ENCODE assay signal across 1 cellular context in the genomic region with DNA sequence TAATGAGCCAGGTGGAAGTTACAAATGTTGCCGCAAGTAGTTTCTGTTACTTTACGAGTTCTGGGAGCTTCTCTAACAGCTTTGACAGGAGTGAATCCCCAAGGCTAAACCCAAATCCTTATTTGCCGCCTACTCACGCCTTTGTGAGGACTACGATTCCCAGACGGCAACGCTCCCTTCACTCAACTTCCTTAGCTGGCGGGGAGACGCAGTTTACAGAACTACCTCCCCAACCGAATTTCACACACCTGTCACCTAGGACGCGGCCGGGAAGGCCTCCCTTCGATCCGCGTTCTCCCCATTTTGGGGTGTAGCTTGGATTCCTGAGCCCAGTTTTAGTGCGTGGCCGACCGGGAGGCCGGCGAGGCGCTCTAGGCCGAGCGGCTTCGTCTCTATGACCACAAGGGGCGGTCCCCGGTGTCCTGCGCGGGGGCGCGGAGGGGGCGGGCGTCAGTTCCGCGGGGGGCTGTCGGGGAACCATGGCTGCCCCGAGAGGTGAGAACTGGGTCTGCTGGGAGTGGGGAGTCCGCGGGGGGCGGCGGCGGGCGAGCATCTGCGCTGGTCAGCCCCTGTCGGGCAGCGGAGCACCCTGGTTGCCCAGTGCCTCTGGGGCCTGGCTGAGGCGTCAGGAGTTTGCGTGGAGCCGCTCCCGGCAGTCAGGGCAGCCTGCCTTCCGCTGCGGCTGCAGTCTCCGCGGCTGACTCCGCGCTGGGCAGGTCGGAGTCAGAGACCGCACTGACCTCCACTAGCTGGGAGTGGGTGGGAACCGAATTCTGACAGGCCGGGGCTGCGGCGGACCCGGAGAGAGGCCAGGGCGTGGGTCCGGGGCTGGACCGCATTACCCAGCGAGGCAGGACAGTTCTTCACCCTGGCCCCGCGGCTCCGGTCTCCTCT.
TF ChIP-seq lines count a peak whose summit lies in the region.

A gene with protein sequence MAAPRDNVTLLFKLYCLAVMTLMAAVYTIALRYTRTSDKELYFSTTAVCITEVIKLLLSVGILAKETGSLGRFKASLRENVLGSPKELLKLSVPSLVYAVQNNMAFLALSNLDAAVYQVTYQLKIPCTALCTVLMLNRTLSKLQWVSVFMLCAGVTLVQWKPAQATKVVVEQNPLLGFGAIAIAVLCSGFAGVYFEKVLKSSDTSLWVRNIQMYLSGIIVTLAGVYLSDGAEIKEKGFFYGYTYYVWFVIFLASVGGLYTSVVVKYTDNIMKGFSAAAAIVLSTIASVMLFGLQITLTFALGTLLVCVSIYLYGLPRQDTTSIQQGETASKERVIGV (plus strand): TSS at position 450 of the 894 bp plus-strand sequence. CDS start 30 bp downstream, at position 480.

TF ChIP-seq in HEK293, 187 proteins besides CTCF, POLR2A, EP300 and RAD21 (continued from another document and continues in another):
- TF ChIP-seq, protein P1, sequence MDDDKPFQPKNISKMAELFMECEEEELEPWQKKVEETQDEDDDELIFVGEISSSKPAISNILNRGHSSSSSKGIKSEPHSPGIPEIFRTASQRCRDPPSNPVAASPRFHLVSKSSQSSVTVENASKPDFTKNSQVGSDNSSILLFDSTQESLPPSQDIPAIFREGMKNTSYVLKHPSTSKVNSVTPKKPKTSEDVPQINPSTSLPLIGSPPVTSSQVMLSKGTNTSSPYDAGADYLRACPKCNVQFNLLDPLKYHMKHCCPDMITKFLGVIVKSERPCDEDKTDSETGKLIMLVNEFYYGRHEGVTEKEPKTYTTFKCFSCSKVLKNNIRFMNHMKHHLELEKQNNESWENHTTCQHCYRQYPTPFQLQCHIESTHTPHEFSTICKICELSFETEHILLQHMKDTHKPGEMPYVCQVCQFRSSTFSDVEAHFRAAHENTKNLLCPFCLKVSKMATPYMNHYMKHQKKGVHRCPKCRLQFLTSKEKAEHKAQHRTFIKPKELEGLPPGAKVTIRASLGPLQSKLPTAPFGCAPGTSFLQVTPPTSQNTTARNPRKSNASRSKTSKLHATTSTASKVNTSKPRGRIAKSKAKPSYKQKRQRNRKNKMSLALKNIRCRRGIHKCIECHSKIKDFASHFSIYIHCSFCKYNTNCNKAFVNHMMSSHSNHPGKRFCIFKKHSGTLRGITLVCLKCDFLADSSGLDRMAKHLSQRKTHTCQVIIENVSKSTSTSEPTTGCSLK (tag by site-specific recombination; IDR thresholded peaks at IDR 0.05), result no peak
- TF ChIP-seq, protein P2, sequence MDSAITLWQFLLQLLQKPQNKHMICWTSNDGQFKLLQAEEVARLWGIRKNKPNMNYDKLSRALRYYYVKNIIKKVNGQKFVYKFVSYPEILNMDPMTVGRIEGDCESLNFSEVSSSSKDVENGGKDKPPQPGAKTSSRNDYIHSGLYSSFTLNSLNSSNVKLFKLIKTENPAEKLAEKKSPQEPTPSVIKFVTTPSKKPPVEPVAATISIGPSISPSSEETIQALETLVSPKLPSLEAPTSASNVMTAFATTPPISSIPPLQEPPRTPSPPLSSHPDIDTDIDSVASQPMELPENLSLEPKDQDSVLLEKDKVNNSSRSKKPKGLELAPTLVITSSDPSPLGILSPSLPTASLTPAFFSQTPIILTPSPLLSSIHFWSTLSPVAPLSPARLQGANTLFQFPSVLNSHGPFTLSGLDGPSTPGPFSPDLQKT (IDR thresholded peaks at IDR 0.05; ENCODE audit: borderline replicate concordance, low read depth, low read length), result no peak
- no peak for TF ChIP-seq ZNF837 (tag by site-specific recombination; IDR thresholded peaks at IDR 0.05)
- TF ChIP-seq, protein P3, sequence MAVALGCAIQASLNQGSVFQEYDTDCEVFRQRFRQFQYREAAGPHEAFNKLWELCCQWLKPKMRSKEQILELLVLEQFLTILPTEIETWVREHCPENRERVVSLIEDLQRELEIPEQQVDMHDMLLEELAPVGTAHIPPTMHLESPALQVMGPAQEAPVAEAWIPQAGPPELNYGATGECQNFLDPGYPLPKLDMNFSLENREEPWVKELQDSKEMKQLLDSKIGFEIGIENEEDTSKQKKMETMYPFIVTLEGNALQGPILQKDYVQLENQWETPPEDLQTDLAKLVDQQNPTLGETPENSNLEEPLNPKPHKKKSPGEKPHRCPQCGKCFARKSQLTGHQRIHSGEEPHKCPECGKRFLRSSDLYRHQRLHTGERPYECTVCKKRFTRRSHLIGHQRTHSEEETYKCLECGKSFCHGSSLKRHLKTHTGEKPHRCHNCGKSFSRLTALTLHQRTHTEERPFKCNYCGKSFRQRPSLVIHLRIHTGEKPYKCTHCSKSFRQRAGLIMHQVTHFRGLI (tag by site-specific recombination; IDR thresholded peaks at IDR 0.05), result peak; percentile 51; the same call in 1 of the 2 replicates
- TF ChIP-seq, protein P4, sequence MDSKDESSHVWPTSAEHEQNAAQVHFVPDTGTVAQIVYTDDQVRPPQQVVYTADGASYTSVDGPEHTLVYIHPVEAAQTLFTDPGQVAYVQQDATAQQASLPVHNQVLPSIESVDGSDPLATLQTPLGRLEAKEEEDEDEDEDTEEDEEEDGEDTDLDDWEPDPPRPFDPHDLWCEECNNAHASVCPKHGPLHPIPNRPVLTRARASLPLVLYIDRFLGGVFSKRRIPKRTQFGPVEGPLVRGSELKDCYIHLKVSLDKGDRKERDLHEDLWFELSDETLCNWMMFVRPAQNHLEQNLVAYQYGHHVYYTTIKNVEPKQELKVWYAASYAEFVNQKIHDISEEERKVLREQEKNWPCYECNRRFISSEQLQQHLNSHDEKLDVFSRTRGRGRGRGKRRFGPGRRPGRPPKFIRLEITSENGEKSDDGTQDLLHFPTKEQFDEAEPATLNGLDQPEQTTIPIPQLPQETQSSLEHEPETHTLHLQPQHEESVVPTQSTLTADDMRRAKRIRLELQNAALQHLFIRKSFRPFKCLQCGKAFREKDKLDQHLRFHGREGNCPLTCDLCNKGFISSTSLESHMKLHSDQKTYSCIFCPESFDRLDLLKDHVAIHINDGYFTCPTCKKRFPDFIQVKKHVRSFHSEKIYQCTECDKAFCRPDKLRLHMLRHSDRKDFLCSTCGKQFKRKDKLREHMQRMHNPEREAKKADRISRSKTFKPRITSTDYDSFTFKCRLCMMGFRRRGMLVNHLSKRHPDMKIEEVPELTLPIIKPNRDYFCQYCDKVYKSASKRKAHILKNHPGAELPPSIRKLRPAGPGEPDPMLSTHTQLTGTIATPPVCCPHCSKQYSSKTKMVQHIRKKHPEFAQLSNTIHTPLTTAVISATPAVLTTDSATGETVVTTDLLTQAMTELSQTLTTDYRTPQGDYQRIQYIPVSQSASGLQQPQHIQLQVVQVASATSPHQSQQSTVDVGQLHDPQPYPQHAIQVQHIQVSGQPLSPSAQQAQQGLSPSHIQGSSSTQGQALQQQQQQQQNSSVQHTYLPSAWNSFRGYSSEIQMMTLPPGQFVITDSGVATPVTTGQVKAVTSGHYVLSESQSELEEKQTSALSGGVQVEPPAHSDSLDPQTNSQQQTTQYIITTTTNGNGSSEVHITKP (tag by site-specific recombination; IDR thresholded peaks at IDR 0.05), result peak; percentile 90
- TF ChIP-seq ZNF610 (tag by site-specific recombination; IDR thresholded peaks at IDR 0.05; ENCODE audit: borderline replicate concordance), result peak; percentile 74; the same call in 1 of the 2 replicates
- TF ChIP-seq MZF1 (tag by site-specific recombination; IDR thresholded peaks at IDR 0.05; ENCODE audit: borderline replicate concordance), result peak; percentile 78; the same call in 1 of the 2 replicates
- TF ChIP-seq ZNF777 (tag by site-specific recombination; IDR thresholded peaks at IDR 0.05; ENCODE audit: borderline replicate concordance), result peak; percentile 94; the same call in 1 of the 2 replicates
- no peak for TF ChIP-seq TCF7L2 (IDR thresholded peaks at IDR 0.05; ENCODE audit: borderline replicate concordance, low read depth, low read length)
- TF ChIP-seq, protein P5, sequence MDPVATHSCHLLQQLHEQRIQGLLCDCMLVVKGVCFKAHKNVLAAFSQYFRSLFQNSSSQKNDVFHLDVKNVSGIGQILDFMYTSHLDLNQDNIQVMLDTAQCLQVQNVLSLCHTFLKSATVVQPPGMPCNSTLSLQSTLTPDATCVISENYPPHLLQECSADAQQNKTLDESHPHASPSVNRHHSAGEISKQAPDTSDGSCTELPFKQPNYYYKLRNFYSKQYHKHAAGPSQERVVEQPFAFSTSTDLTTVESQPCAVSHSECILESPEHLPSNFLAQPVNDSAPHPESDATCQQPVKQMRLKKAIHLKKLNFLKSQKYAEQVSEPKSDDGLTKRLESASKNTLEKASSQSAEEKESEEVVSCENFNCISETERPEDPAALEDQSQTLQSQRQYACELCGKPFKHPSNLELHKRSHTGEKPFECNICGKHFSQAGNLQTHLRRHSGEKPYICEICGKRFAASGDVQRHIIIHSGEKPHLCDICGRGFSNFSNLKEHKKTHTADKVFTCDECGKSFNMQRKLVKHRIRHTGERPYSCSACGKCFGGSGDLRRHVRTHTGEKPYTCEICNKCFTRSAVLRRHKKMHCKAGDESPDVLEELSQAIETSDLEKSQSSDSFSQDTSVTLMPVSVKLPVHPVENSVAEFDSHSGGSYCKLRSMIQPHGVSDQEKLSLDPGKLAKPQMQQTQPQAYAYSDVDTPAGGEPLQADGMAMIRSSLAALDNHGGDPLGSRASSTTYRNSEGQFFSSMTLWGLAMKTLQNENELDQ (tag by site-specific recombination; IDR thresholded peaks at IDR 0.05; ENCODE audit: low read depth), result no peak
- TF ChIP-seq MYNN (tag by site-specific recombination; IDR thresholded peaks at IDR 0.05; ENCODE audit: borderline replicate concordance), result no peak
- 0 out of 2 replicates have a peak, but pooled peaks have one; percentile 38 for TF ChIP-seq ZNF423 (tag by site-specific recombination; IDR thresholded peaks at IDR 0.05)
- TF ChIP-seq, protein P6, sequence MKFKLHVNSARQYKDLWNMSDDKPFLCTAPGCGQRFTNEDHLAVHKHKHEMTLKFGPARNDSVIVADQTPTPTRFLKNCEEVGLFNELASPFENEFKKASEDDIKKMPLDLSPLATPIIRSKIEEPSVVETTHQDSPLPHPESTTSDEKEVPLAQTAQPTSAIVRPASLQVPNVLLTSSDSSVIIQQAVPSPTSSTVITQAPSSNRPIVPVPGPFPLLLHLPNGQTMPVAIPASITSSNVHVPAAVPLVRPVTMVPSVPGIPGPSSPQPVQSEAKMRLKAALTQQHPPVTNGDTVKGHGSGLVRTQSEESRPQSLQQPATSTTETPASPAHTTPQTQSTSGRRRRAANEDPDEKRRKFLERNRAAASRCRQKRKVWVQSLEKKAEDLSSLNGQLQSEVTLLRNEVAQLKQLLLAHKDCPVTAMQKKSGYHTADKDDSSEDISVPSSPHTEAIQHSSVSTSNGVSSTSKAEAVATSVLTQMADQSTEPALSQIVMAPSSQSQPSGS (tag by site-specific recombination; IDR thresholded peaks at IDR 0.05; ENCODE audit: low read depth), result no peak
- TF ChIP-seq ZNF549 (tag by site-specific recombination; IDR thresholded peaks at IDR 0.05), result no peak
- peak; percentile 34; the same call in 1 of the 2 replicates for TF ChIP-seq ZNF843 (tag by site-specific recombination; IDR thresholded peaks at IDR 0.05)
- TF ChIP-seq, protein P7, sequence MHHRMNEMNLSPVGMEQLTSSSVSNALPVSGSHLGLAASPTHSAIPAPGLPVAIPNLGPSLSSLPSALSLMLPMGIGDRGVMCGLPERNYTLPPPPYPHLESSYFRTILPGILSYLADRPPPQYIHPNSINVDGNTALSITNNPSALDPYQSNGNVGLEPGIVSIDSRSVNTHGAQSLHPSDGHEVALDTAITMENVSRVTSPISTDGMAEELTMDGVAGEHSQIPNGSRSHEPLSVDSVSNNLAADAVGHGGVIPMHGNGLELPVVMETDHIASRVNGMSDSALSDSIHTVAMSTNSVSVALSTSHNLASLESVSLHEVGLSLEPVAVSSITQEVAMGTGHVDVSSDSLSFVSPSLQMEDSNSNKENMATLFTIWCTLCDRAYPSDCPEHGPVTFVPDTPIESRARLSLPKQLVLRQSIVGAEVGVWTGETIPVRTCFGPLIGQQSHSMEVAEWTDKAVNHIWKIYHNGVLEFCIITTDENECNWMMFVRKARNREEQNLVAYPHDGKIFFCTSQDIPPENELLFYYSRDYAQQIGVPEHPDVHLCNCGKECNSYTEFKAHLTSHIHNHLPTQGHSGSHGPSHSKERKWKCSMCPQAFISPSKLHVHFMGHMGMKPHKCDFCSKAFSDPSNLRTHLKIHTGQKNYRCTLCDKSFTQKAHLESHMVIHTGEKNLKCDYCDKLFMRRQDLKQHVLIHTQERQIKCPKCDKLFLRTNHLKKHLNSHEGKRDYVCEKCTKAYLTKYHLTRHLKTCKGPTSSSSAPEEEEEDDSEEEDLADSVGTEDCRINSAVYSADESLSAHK (tag by site-specific recombination; IDR thresholded peaks at IDR 0.05), result peak; percentile 36; the same call in 1 of the 2 replicates
- no peak for TF ChIP-seq OSR2 (tag by site-specific recombination; IDR thresholded peaks at IDR 0.05)
- TF ChIP-seq, protein P8, sequence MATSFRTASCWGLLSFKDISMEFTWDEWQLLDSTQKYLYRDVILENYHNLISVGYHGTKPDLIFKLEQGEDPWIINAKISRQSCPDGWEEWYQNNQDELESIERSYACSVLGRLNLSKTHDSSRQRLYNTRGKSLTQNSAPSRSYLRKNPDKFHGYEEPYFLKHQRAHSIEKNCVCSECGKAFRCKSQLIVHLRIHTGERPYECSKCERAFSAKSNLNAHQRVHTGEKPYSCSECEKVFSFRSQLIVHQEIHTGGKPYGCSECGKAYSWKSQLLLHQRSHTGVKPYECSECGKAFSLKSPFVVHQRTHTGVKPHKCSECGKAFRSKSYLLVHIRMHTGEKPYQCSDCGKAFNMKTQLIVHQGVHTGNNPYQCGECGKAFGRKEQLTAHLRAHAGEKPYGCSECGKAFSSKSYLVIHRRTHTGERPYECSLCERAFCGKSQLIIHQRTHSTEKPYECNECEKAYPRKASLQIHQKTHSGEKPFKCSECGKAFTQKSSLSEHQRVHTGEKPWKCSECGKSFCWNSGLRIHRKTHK (tag by site-specific recombination; IDR thresholded peaks at IDR 0.05), result no peak
- TF ChIP-seq ZNF223 (tag by site-specific recombination; IDR thresholded peaks at IDR 0.05), result no peak
- no peak for TF ChIP-seq ZNF366 (tag by site-specific recombination; conservative IDR thresholded peaks at IDR 0.05)
- TF ChIP-seq, protein P9, sequence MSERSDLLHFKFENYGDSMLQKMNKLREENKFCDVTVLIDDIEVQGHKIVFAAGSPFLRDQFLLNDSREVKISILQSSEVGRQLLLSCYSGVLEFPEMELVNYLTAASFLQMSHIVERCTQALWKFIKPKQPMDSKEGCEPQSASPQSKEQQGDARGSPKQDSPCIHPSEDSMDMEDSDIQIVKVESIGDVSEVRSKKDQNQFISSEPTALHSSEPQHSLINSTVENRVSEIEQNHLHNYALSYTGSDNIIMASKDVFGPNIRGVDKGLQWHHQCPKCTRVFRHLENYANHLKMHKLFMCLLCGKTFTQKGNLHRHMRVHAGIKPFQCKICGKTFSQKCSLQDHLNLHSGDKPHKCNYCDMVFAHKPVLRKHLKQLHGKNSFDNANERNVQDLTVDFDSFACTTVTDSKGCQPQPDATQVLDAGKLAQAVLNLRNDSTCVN (tag by site-specific recombination; optimal IDR thresholded peaks at IDR 0.05), result peak; percentile 94
- peak; percentile 78 for TF ChIP-seq ZIC2 (tag by site-specific recombination; IDR thresholded peaks at IDR 0.05)
- TF ChIP-seq ZNF341 (tag by site-specific recombination; IDR thresholded peaks at IDR 0.05; ENCODE audit: low read depth), result peak; percentile 30; the same call in 1 of the 2 replicates
- no peak for TF ChIP-seq ZNF677 (tag by site-specific recombination; IDR thresholded peaks at IDR 0.05)
- TF ChIP-seq ZNF354C (tag by site-specific recombination; IDR thresholded peaks at IDR 0.05; ENCODE audit: borderline replicate concordance, low read depth), result no peak
- no peak for TF ChIP-seq ZNF416 (tag by site-specific recombination; IDR thresholded peaks at IDR 0.05)
- TF ChIP-seq ZNF184 (tag by site-specific recombination; IDR thresholded peaks at IDR 0.05), result 0 out of 2 replicates have a peak, but pooled peaks have one; percentile 10
- peak; percentile 99 for TF ChIP-seq ZNF2 (tag by site-specific recombination; IDR thresholded peaks at IDR 0.05)
- no peak for TF ChIP-seq ZNF10 (tag by site-specific recombination; IDR thresholded peaks at IDR 0.05)
- no peak for TF ChIP-seq WT1 (tag by site-specific recombination; IDR thresholded peaks at IDR 0.05)
- no peak for TF ChIP-seq ZSCAN23 (tag by site-specific recombination; IDR thresholded peaks at IDR 0.05)
- TF ChIP-seq ZFP41 (tag by site-specific recombination; IDR thresholded peaks at IDR 0.05; ENCODE audit: borderline replicate concordance), result no peak
- TF ChIP-seq ZNF629 (tag by site-specific recombination; IDR thresholded peaks at IDR 0.05), result peak; percentile 76
